36 cellular contexts compared by ENCODE assay signal in the genomic region with DNA sequence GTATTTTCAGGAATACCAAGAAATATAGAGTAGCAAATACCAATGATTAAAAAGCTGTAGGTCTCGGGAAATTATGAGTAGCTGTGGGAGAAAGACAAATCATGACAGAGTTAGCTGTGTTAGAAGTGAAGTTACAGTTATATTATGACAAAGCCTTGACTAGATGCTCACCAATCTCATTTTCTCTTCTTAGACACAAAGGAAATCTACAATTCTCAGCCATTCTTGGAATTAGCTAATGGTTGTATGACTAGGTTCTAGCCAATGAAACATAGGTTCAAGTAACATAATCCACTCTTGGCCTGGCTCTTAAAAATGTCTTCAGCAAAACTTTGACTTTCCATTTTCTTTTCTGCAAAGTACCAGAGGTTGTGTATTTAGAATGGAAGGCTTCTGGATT.
"Had no signal": no experiment of that assay in that cellular context is flagged by ENCODE, and none has a peak within 500 bp of the region (broad histone marks: within the 10 kb centered on the region; RNA-seq: fewer than 3 reads in every experiment).

No MANE protein-coding gene starts in this region.

- H3K27ac ChIP-seq: adrenal gland, ascending aorta, body of pancreas, brain microvascular endothelial cell, breast epithelium, cardiac muscle cell had no signal

- H3K9me3 ChIP-seq: adrenal gland, ascending aorta, body of pancreas, breast epithelium had no signal

- H3K4me1 ChIP-seq: adrenal gland, ascending aorta, body of pancreas, breast epithelium had no signal

- H3K36me3 ChIP-seq: adrenal gland, ascending aorta, brain microvascular endothelial cell, breast epithelium, cardiac muscle cell had no signal

- H3K36me3 Mint-ChIP-seq: activated naive CD4-positive, alpha-beta T cell treated with anti-CD3 and anti-CD28 coated beads, Interleukin-2, amount 10 ng/mL, durations not matched to agents 7 days and 5 days; activated naive CD4-positive, alpha-beta T cell treated with anti-CD3 and anti-CD28 coated beads, Interleukin-2, amount 50 U/mL, for 72 hours; activated naive CD8-positive, alpha-beta T cell treated with anti-CD3 and anti-CD28 coated beads for 36 hours; activated naive CD8-positive, alpha-beta T cell treated with anti-CD3 and anti-CD28 coated beads, Interleukin-2, amount 10 ng/mL, durations not matched to agents 7 days and 5 days; brain had no signal

- H3K27me3 Mint-ChIP-seq: activated naive CD4-positive, alpha-beta T cell treated with anti-CD3 and anti-CD28 coated beads, Interleukin-2, amount 10 ng/mL, durations not matched to agents 7 days and 5 days; activated naive CD4-positive, alpha-beta T cell treated with anti-CD3 and anti-CD28 coated beads, Interleukin-2, amount 50 U/mL, for 24 hours; activated naive CD8-positive, alpha-beta T cell; activated naive CD8-positive, alpha-beta T cell treated with anti-CD3 and anti-CD28 coated beads for 36 hours; activated naive CD8-positive, alpha-beta T cell treated with anti-CD3 and anti-CD28 coated beads, Interleukin-2, amount 10 ng/mL, durations not matched to agents 7 days and 5 days; activated naive CD8-positive, alpha-beta T cell treated with anti-CD3 and anti-CD28 coated beads, Interleukin-2, amount 50 U/mL, for 24 hours; brain; central memory CD8-positive, alpha-beta T cell had no signal

- H3K4me3 Mint-ChIP-seq: activated naive CD4-positive, alpha-beta T cell treated with anti-CD3 and anti-CD28 coated beads for 36 hours; activated naive CD4-positive, alpha-beta T cell treated with anti-CD3 and anti-CD28 coated beads, Interleukin-2, amount 10 ng/mL, durations not matched to agents 7 days and 5 days; activated naive CD4-positive, alpha-beta T cell treated with anti-CD3 and anti-CD28 coated beads, Interleukin-2, amount 50 U/mL, for 24 hours; activated naive CD8-positive, alpha-beta T cell; activated naive CD8-positive, alpha-beta T cell treated with anti-CD3 and anti-CD28 coated beads for 36 hours; activated naive CD8-positive, alpha-beta T cell treated with anti-CD3 and anti-CD28 coated beads, Interleukin-2, amount 10 ng/mL, durations not matched to agents 7 days and 5 days; activated naive CD8-positive, alpha-beta T cell treated with anti-CD3 and anti-CD28 coated beads, Interleukin-2, amount 50 U/mL, for 24 hours; activated T-cell treated with anti-CD3 and anti-CD28 coated beads, Interleukin-2, amount 50 U/mL, for 4 hours; activated T-helper 1 cell treated with anti-CD3 and anti-CD28 coated beads, Interleukin-12 subunit alpha, Interleukin-12 subunit beta, Interleukin-2, Interleukin-4 antibody, amounts not matched to agents 30 ng/mL and 10 ng/mL and 1 ng/mL, durations not matched to agents 14 hours and 24 hours and 36 hours; brain; central memory CD8-positive, alpha-beta T cell had no signal

- H3K9me3 Mint-ChIP-seq: activated naive CD4-positive, alpha-beta T cell treated with anti-CD3 and anti-CD28 coated beads for 36 hours; activated naive CD4-positive, alpha-beta T cell treated with anti-CD3 and anti-CD28 coated beads, Interleukin-2, amount 10 ng/mL, durations not matched to agents 7 days and 5 days; activated naive CD4-positive, alpha-beta T cell treated with anti-CD3 and anti-CD28 coated beads, Interleukin-2, amount 50 U/mL, for 24 hours; activated naive CD4-positive, alpha-beta T cell treated with anti-CD3 and anti-CD28 coated beads, Interleukin-2, amount 50 U/mL, for 72 hours; activated naive CD8-positive, alpha-beta T cell treated with anti-CD3 and anti-CD28 coated beads for 36 hours; activated naive CD8-positive, alpha-beta T cell treated with anti-CD3 and anti-CD28 coated beads, Interleukin-2, amount 10 ng/mL, durations not matched to agents 7 days and 5 days; activated T-cell treated with anti-CD3 and anti-CD28 coated beads, Interleukin-2, amount 50 U/mL, for 4 hours; activated T-helper 1 cell treated with anti-CD3 and anti-CD28 coated beads, Interleukin-12 subunit alpha, Interleukin-12 subunit beta, Interleukin-2, Interleukin-4 antibody, amounts not matched to agents 30 ng/mL and 10 ng/mL and 1 ng/mL, durations not matched to agents 14 hours and 24 hours and 36 hours; activated T-helper 2 cell treated with anti-CD3 and anti-CD28 coated beads, Interferon-gamma antibody, Interleukin-2, Interleukin-4, amounts not matched to agents 10 μg/mL and 5 μg/mL and 100 μg/mL, durations not matched to agents 14 hours and 24 hours and 36 hours; brain; central memory CD8-positive, alpha-beta T cell had no signal

- H3K27ac Mint-ChIP-seq: activated naive CD4-positive, alpha-beta T cell treated with anti-CD3 and anti-CD28 coated beads for 36 hours; activated naive CD4-positive, alpha-beta T cell treated with anti-CD3 and anti-CD28 coated beads, Interleukin-2, amount 10 ng/mL, durations not matched to agents 7 days and 5 days; activated naive CD4-positive, alpha-beta T cell treated with anti-CD3 and anti-CD28 coated beads, Interleukin-2, amount 50 U/mL, for 24 hours; activated naive CD4-positive, alpha-beta T cell treated with anti-CD3 and anti-CD28 coated beads, Interleukin-2, amount 50 U/mL, for 72 hours; activated naive CD8-positive, alpha-beta T cell; activated naive CD8-positive, alpha-beta T cell treated with anti-CD3 and anti-CD28 coated beads for 36 hours; activated naive CD8-positive, alpha-beta T cell treated with anti-CD3 and anti-CD28 coated beads, Interleukin-2, amount 10 ng/mL, durations not matched to agents 7 days and 5 days; activated naive CD8-positive, alpha-beta T cell treated with anti-CD3 and anti-CD28 coated beads, Interleukin-2, amount 50 U/mL, for 24 hours; activated T-helper 1 cell treated with anti-CD3 and anti-CD28 coated beads, Interleukin-12 subunit alpha, Interleukin-12 subunit beta, Interleukin-2, Interleukin-4 antibody, amounts not matched to agents 30 ng/mL and 10 ng/mL and 1 ng/mL, durations not matched to agents 14 hours and 24 hours and 36 hours; activated T-helper 2 cell treated with anti-CD3 and anti-CD28 coated beads, Interferon-gamma antibody, Interleukin-2, Interleukin-4, amounts not matched to agents 10 μg/mL and 5 μg/mL and 100 μg/mL, durations not matched to agents 14 hours and 24 hours and 36 hours; brain had no signal

- H3K4me3 ChIP-seq: adrenal gland, ascending aorta, body of pancreas, breast epithelium, cardiac muscle cell had no signal

- ATAC-seq: activated naive CD8-positive, alpha-beta T cell treated with anti-CD3 and anti-CD28 coated beads, Interleukin-2, amount 50 U/mL, for 24 hours; activated T-cell treated with anti-CD3 and anti-CD28 coated beads, Interleukin-2, amount 50 U/mL, for 4 hours; body of pancreas had no signal

- DNase-seq: activated effector memory CD4-positive, alpha-beta T cell treated with anti-CD3 and anti-CD28 coated beads, Interleukin-2, amount 50 U/mL, for 16 hours; activated effector memory CD4-positive, alpha-beta T cell treated with Interleukin-2 at 50 U/mL for 16 hours; activated gamma-delta T cell; activated gamma-delta T cell treated with Interleukin-2 at 50 U/mL for 16 hours; activated naive CD4-positive, alpha-beta T cell; activated naive CD4-positive, alpha-beta T cell treated with anti-CD3 and anti-CD28 coated beads for 36 hours; activated naive CD4-positive, alpha-beta T cell treated with anti-CD3 and anti-CD28 coated beads, Interleukin-2, amount 10 ng/mL, durations not matched to agents 7 days and 5 days; activated naive CD4-positive, alpha-beta T cell treated with anti-CD3 and anti-CD28 coated beads, Interleukin-2, amount 50 U/mL, for 16 hours; activated naive CD4-positive, alpha-beta T cell treated with Interleukin-2 at 50 U/mL for 16 hours; activated naive CD8-positive, alpha-beta T cell treated with anti-CD3 and anti-CD28 coated beads for 36 hours; activated naive CD8-positive, alpha-beta T cell treated with anti-CD3 and anti-CD28 coated beads, Interleukin-2, amount 10 ng/mL, durations not matched to agents 7 days and 5 days; activated naive CD8-positive, alpha-beta T cell treated with anti-CD3 and anti-CD28 coated beads, Interleukin-2, amount 50 U/mL, for 24 hours; activated T-cell treated with anti-CD3 and anti-CD28 coated beads for 4 hours; activated T-cell treated with anti-CD3 and anti-CD28 coated beads, Interleukin-2, amount 50 U/mL, for 1 hour; activated T-cell treated with anti-CD3 and anti-CD28 coated beads, Interleukin-2, amount 50 U/mL, for 4 hours; activated T-cell treated with anti-CD3 and anti-CD28 coated beads, Interleukin-2, amount 50 U/mL, for 48 hours; adrenal gland; amniotic stem cell; amygdala; anterior cingulate cortex; aorta; body of pancreas; brain microvascular endothelial cell; caudate nucleus; central memory CD4-positive, alpha-beta T cell; cerebellar nuclear complex had no signal

- H3K27me3 ChIP-seq: adrenal gland, ascending aorta, body of pancreas, brain microvascular endothelial cell, breast epithelium, cardiac muscle cell had no signal

- H3K4me1 Mint-ChIP-seq: activated naive CD4-positive, alpha-beta T cell treated with anti-CD3 and anti-CD28 coated beads, Interleukin-2, amount 10 ng/mL, durations not matched to agents 7 days and 5 days; activated naive CD4-positive, alpha-beta T cell treated with anti-CD3 and anti-CD28 coated beads, Interleukin-2, amount 50 U/mL, for 24 hours; activated naive CD8-positive, alpha-beta T cell treated with anti-CD3 and anti-CD28 coated beads for 36 hours; activated naive CD8-positive, alpha-beta T cell treated with anti-CD3 and anti-CD28 coated beads, Interleukin-2, amount 10 ng/mL, durations not matched to agents 7 days and 5 days; activated naive CD8-positive, alpha-beta T cell treated with anti-CD3 and anti-CD28 coated beads, Interleukin-2, amount 50 U/mL, for 24 hours; brain; central memory CD8-positive, alpha-beta T cell had no signal
